ENCODE assay signal across 19 cellular contexts in genomic region chr12:115296613-115297012, GRCh38.
"Had no signal": no experiment of that assay in that cellular context is flagged by ENCODE, and none has a peak within 500 bp of the region (broad histone marks: within the 10 kb centered on the region; RNA-seq: fewer than 3 reads in every experiment).

No MANE protein-coding gene starts in this region.

- DNase-seq: cortex of kidney; dorsolateral prefrontal cortex; effector CD8-positive, alpha-beta T cell; glutamatergic neuron; immature natural killer cell; kidney; left cardiac atrium; left ventricle myocardium inferior; lower lobe of right lung; mesenchymal stem cell; naive B cell; occipital lobe; pancreas; right cardiac atrium; stimulated activated CD4-positive, alpha-beta T cell treated with anti-CD3 and anti-CD28 coated beads, Interleukin-2, amount 100 ng/mL, for 48 hours; stimulated activated naive CD4-positive, alpha-beta T cell treated with Interleukin-2 at 50 U/mL for 16 hours; trophoblast cell had no signal

- H3K4me3 ChIP-seq: dorsolateral prefrontal cortex, gastroesophageal sphincter, left ventricle myocardium inferior, lower lobe of right lung, pancreas, smooth muscle cell had no signal
